ENCODE assay signal across 1 cellular context in the genomic region with DNA sequence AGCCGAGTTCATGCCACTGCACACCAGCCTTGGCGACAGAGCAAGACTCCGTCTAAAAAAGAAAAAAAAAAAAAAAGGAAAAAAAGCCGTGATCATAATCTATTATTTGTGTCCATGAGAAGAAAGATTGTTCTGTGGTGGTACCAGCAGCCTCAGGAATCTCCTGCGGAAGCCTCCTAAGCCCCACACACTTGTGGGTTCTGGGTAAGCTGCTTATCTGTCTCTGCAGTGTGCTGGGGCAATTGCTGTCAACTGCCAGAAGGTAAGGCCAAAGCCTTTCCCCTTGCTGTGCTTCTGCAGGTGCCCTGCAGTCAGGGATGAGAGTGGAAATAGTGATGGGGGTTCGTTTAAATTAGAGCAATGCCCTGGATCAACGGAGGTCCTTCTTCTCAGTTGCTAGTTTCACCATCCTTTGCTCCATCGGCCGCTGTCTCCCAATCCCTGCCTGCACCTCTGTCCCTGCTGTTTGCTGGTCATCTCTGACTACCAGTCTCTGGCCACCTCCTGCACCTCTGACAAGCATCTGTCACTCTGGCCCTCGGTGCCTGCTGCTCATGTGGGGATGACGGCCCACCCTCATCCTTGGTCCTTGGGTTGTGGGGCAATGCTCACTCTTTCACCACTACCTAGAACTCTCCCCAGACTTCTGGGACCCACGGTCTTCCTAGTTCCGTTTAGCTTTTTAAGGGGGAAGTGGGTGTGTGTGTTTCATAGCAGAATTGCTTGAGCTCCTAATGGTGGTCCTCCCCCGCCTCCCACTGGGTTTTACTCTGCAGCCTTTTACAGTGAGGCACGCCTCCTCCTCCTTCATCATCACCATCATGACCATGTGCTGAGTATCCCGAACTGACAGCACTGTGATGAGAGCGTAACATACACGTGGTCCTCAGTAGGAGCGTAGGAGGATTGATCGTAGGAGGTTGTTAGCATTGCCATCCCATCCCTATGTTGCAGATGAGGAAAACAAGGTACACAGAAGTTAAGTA.
A peak's percentile ranks its signal among the peaks of the same experiment; 100 is the strongest.
TF ChIP-seq lines count a peak whose summit lies in the region.

No MANE protein-coding gene starts in this region.

TF ChIP-seq in K562, 482 proteins besides CTCF, POLR2A, EP300 and RAD21 (continued from another document):
- TF ChIP-seq ZNF699 (CRISPR knock-in tag; IDR thresholded peaks at IDR 0.05; ENCODE audit: insufficient replicate concordance) = no peak
- TF ChIP-seq TCF7L2 (IDR thresholded peaks at IDR 0.05; ENCODE audit: low read depth, low read length) = no peak
- TF ChIP-seq, protein P1, sequence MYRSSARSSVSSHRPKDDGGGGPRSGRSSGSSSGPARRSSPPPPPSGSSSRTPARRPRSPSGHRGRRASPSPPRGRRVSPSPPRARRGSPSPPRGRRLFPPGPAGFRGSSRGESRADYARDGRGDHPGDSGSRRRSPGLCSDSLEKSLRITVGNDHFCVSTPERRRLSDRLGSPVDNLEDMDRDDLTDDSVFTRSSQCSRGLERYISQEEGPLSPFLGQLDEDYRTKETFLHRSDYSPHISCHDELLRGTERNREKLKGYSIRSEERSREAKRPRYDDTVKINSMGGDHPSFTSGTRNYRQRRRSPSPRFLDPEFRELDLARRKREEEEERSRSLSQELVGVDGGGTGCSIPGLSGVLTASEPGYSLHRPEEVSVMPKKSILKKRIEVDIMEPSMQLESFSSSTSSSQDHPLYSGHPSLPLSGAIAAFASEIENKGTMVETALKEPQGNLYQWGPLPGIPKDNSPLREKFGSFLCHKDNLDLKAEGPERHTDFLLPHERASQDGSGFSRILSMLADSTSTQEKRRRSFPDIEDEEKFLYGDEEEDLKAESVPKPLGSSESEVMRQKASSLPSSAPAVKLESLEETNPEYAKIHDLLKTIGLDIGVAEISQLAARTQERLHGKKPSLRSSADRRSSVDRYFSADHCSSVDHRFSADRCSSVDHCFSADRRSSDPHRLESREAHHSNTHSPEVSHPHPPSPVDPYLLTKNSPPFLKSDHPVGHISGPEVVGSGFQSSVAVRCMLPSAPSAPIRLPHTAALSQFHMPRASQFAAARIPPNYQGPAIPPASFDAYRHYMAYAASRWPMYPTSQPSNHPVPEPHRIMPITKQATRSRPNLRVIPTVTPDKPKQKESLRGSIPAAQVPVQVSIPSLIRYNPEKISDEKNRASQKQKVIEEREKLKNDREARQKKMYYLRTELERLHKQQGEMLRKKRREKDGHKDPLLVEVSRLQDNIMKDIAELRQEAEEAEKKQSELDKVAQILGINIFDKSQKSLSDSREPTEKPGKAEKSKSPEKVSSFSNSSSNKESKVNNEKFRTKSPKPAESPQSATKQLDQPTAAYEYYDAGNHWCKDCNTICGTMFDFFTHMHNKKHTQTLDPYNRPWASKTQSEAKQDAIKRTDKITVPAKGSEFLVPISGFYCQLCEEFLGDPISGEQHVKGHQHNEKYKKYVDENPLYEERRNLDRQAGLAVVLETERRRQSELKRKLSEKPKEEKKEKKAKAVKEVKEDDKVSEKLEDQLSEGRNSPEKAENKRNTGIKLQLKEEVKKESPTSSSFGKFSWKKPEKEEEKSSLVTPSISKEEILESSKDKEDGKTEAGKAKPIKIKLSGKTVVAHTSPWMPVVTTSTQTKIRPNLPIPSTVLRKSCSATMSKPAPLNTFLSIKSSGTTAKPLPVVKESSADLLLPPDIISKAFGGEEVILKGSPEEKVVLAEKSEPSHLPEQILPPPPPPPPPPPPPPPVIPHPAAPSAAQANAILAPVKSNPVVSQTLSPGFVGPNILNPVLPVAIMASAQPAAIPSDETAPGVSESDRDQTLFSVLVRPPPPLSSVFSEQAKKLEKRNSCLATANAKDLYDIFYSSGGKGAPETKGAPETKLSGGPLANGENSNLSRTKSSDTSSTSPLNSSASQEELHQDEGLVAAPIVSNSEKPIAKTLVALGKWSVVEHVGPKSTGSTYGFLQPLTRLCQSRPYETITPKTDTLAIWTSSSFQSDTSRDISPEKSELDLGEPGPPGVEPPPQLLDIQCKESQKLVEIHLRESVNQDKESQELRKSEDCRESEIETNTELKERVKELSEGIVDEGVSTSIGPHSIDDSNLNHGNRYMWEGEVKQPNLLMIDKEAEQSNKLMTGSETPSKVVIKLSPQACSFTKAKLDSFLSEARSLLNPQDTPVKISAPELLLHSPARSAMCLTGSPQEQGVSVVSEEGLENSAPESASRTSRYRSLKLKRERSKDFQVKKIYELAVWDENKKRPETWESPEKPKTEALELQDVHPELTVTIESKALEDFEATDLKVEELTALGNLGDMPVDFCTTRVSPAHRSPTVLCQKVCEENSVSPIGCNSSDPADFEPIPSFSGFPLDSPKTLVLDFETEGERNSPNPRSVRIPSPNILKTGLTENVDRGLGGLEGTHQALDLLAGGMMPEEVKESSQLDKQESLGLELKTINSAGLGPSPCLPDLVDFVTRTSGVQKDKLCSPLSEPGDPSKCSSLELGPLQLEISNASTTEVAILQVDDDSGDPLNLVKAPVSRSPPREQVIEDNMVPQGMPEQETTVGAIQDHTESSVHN (IDR thresholded peaks at IDR 0.05; ENCODE audit: borderline replicate concordance in 1 of 2, low read depth in 1 of 2) = no peak
- TF ChIP-seq, protein P2, sequence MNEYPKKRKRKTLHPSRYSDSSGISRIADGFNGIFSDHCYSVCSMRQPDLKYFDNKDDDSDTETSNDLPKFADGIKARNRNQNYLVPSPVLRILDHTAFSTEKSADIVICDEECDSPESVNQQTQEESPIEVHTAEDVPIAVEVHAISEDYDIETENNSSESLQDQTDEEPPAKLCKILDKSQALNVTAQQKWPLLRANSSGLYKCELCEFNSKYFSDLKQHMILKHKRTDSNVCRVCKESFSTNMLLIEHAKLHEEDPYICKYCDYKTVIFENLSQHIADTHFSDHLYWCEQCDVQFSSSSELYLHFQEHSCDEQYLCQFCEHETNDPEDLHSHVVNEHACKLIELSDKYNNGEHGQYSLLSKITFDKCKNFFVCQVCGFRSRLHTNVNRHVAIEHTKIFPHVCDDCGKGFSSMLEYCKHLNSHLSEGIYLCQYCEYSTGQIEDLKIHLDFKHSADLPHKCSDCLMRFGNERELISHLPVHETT (CRISPR knock-in tag; conservative IDR thresholded peaks at IDR 0.05 in 1 of 2, IDR thresholded peaks at IDR 0.05 in 1 of 2) = no peak
- peak; percentile 38; the same call in 1 of the 2 replicates for TF ChIP-seq TAL1 (IDR thresholded peaks at IDR 0.05)
- TF ChIP-seq, protein P3, sequence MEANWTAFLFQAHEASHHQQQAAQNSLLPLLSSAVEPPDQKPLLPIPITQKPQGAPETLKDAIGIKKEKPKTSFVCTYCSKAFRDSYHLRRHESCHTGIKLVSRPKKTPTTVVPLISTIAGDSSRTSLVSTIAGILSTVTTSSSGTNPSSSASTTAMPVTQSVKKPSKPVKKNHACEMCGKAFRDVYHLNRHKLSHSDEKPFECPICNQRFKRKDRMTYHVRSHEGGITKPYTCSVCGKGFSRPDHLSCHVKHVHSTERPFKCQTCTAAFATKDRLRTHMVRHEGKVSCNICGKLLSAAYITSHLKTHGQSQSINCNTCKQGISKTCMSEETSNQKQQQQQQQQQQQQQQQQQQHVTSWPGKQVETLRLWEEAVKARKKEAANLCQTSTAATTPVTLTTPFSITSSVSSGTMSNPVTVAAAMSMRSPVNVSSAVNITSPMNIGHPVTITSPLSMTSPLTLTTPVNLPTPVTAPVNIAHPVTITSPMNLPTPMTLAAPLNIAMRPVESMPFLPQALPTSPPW (CRISPR knock-in tag; IDR thresholded peaks at IDR 0.05) = no peak
- TF ChIP-seq PHF8 (IDR thresholded peaks at IDR 0.05; ENCODE audit: borderline replicate concordance, low read length) = no peak
- TF ChIP-seq RCOR1 (IDR thresholded peaks at IDR 0.05; ENCODE audit: borderline replicate concordance in 1 of 2, low read depth in 2 of 2, low read length in 2 of 2) = 0 out of 4 replicates have a peak, but pooled peaks of 1 of the 2 experiments have one; percentile 14
- TF ChIP-seq COPS2 (conservative IDR thresholded peaks at IDR 0.05) = no peak
- TF ChIP-seq BRD4 (IDR thresholded peaks at IDR 0.05) = no peak
- no peak for TF ChIP-seq ZNF644 (tag; IDR thresholded peaks at IDR 0.05; ENCODE audit: low read depth)
- TF ChIP-seq ZNF232 (CRISPR knock-in tag; IDR thresholded peaks at IDR 0.05) = no peak
- TF ChIP-seq KLF16 (IDR thresholded peaks at IDR 0.05) = peak; percentile 66
- TF ChIP-seq, protein P4, sequence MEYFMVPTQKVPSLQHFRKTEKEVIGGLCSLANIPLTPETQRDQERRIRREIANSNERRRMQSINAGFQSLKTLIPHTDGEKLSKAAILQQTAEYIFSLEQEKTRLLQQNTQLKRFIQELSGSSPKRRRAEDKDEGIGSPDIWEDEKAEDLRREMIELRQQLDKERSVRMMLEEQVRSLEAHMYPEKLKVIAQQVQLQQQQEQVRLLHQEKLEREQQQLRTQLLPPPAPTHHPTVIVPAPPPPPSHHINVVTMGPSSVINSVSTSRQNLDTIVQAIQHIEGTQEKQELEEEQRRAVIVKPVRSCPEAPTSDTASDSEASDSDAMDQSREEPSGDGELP (CRISPR knock-in tag; IDR thresholded peaks at IDR 0.05; ENCODE audit: borderline replicate concordance) = no peak
- 0 out of 4 replicates have a peak, but pooled peaks of 1 of the 2 experiments have one; percentile 11 for TF ChIP-seq KDM1A (IDR thresholded peaks at IDR 0.05)
- no peak for TF ChIP-seq RBBP5 (IDR thresholded peaks at IDR 0.05; ENCODE audit: borderline replicate concordance, insufficient read depth, low read length, poor library complexity, severe bottlenecking)
- TF ChIP-seq CBFA2T2 (conservative IDR thresholded peaks at IDR 0.05) = peak; percentile 60
- TF ChIP-seq POU5F1 (IDR thresholded peaks at IDR 0.05; ENCODE audit: borderline replicate concordance, low read depth, low read length, partially characterized antibody) = no peak
- TF ChIP-seq CBFA2T3 (IDR thresholded peaks at IDR 0.05) = peak; percentile 77
- TF ChIP-seq CCNT2 (IDR thresholded peaks at IDR 0.05; ENCODE audit: borderline replicate concordance, extremely low read depth, insufficient read length, low read depth, low read length) = no peak
- TF ChIP-seq, protein P5, sequence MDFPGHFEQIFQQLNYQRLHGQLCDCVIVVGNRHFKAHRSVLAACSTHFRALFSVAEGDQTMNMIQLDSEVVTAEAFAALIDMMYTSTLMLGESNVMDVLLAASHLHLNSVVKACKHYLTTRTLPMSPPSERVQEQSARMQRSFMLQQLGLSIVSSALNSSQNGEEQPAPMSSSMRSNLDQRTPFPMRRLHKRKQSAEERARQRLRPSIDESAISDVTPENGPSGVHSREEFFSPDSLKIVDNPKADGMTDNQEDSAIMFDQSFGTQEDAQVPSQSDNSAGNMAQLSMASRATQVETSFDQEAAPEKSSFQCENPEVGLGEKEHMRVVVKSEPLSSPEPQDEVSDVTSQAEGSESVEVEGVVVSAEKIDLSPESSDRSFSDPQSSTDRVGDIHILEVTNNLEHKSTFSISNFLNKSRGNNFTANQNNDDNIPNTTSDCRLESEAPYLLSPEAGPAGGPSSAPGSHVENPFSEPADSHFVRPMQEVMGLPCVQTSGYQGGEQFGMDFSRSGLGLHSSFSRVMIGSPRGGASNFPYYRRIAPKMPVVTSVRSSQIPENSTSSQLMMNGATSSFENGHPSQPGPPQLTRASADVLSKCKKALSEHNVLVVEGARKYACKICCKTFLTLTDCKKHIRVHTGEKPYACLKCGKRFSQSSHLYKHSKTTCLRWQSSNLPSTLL (IDR thresholded peaks at IDR 0.05) = no peak
- TF ChIP-seq, protein P6, sequence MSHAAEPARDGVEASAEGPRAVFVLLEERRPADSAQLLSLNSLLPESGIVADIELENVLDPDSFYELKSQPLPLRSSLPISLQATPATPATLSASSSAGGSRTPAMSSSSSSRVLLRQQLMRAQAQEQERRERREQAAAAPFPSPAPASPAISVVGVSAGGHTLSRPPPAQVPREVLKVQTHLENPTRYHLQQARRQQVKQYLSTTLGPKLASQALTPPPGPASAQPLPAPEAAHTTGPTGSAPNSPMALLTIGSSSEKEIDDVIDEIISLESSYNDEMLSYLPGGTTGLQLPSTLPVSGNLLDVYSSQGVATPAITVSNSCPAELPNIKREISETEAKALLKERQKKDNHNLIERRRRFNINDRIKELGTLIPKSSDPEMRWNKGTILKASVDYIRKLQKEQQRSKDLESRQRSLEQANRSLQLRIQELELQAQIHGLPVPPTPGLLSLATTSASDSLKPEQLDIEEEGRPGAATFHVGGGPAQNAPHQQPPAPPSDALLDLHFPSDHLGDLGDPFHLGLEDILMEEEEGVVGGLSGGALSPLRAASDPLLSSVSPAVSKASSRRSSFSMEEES (CRISPR knock-in tag; IDR thresholded peaks at IDR 0.05) = no peak
- no peak for TF ChIP-seq ZNF224 (CRISPR knock-in tag; IDR thresholded peaks at IDR 0.05)
- no peak for TF ChIP-seq SIRT6 (IDR thresholded peaks at IDR 0.05; ENCODE audit: low read depth, low read length)
- TF ChIP-seq MYC (IDR thresholded peaks at IDR 0.05; ENCODE audit: low read depth, low read length) = no peak
- no peak for TF ChIP-seq MYC (CRISPR knock-in tag; IDR thresholded peaks at IDR 0.05; ENCODE audit: borderline replicate concordance, low read depth)
- peak; percentile 39; the same call in 1 of the 2 replicates for TF ChIP-seq EGR1 (conservative IDR thresholded peaks at IDR 0.05)
- TF ChIP-seq TAF1 (IDR thresholded peaks at IDR 0.05; ENCODE audit: control insufficient read depth, extremely low read depth, insufficient read depth, low read length, severe bottlenecking) = no peak
- no peak for TF ChIP-seq TBL1XR1 (IDR thresholded peaks at IDR 0.05; ENCODE audit: low read length in 2 of 2)
- TF ChIP-seq MAFK (IDR thresholded peaks at IDR 0.05; ENCODE audit: low read length) = no peak
